ENCODE assay signal across 8 cellular contexts in the genomic region with DNA sequence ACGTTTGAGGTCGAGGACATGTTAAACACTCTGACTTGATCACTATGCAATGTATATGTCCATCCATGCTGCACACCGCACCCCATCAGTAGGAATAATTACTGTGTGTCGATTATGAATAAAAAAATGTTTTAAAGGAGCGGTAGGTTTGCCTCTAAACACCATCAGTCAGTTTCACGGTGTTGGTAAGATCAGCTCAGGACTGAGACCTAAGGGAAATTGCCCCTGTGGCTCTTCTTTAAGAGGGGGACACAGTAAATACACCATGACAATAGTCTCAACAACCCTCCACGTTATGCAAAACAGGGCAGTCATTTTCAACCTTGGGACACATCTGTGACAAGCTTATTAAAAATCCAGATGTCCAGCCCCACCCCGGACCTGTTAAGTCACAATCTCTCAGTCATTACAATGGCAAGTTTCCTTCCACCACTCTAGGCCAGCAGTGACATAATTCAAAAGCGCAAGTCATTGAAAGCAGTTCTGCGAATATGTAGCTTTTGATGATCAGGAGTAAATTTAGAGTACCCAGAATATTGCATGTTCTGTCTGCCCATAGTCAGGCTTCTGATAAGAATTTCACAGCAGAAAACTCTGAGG. TPM values are rescaled to one million over a fixed set of nuclear protein-coding genes. Genes with fewer than 3 reads are reported as not detected.
A peak's percentile ranks its signal among the peaks of the same experiment; 100 is the strongest.
DNase-seq lines count a peak whose midpoint lies in the region; TF ChIP-seq lines count a peak whose summit lies in the region.

No MANE protein-coding gene starts in this region.

- peak overlapping the region; percentile 88 for H2AFZ ChIP-seq in osteoblast (ENCODE audit: low read length)

- H3K4me2 ChIP-seq in osteoblast (ENCODE audit: insufficient read depth, low read length): peak overlapping the region; percentile 96

- H3K27ac ChIP-seq in Peyer's patch (peak overlapping the region in 1 of 4 donors; percentile 89), osteoblast (ENCODE audit: low read depth, low read length) (peak overlapping the region; percentile 64)

- H3K4me1 ChIP-seq in Peyer's patch (peaks cover 0 to 28% (median 2%) of the 10 kb centered on the region in 4 donors), osteoblast (ENCODE audit: insufficient read depth, low read length) (peaks cover 9% of the 10 kb centered on the region)

- H3K27me3 ChIP-seq in Peyer's patch (no peaks in the 10 kb centered on the region), osteoblast (ENCODE audit: insufficient read depth, low read length) (no peaks in the 10 kb centered on the region)

- DNase-seq in GM10266 (ENCODE audit: extremely low spot score): peak; percentile 19
- DNase-seq in Peyer's patch: no peak
- peak; percentile 71 to 77 for DNase-seq in erythroblast (lab: John Stamatoyannopoulos, UW)
- DNase-seq in osteoblast (ENCODE audit: insufficient read length, low spot score, missing footprints): peak; percentile 81
- DNase-seq in epidermal melanocyte (ENCODE audit: insufficient read length, low spot score): no peak
- DNase-seq in CD1c-positive myeloid dendritic cell (ENCODE audit: extremely low spot score): no peak
- DNase-seq in T-helper 9 cell: no peak
- DNase-seq in UCSD-AML1 (lab: John Stamatoyannopoulos, UW; ENCODE audit: unreplicated experiment): no peak

- peaks cover 45% of the 10 kb centered on the region for H3K79me2 ChIP-seq in osteoblast (ENCODE audit: insufficient read depth, low read length)

- peaks cover 20% of the 10 kb centered on the region for H4K20me1 ChIP-seq in osteoblast (ENCODE audit: insufficient read depth, low read length)

- H3K36me3 ChIP-seq in Peyer's patch (peaks cover 0 to 21% (median 0%) of the 10 kb centered on the region in 3 donors), osteoblast (ENCODE audit: insufficient read depth, low read length) (peaks cover 13% of the 10 kb centered on the region)

- H3K9me3 ChIP-seq in Peyer's patch (no peaks in the 10 kb centered on the region), osteoblast (ENCODE audit: low read depth, low read length) (no peaks in the 10 kb centered on the region)

- no peak for TF ChIP-seq POLR2A in Peyer's patch (IDR thresholded peaks at IDR 0.05)
- TF ChIP-seq POLR2A in erythroblast (IDR thresholded peaks at IDR 0.05; ENCODE audit: low read length): peak; percentile 20

- TF ChIP-seq CTCF in GM10266 (IDR thresholded peaks at IDR 0.05; ENCODE audit: control insufficient read depth, insufficient read depth, low read depth, missing control alignments) (no peak), Peyer's patch (IDR thresholded peaks at IDR 0.05) (no peak), osteoblast (IDR thresholded peaks at IDR 0.05; ENCODE audit: extremely low read depth, low read depth, low read length) (no peak)

- H3K4me3 ChIP-seq in Peyer's patch (peak overlapping the region; percentile 64 to 98 (median 82)), osteoblast (ENCODE audit: insufficient read depth, low read length) (peak overlapping the region; percentile 84)

RNA-seq across cellular contexts. Expression of gene ATMIN, which starts 1.2 kb away (rescaled TPM):
- total RNA-seq in Peyer's patch (10 to 100 TPM; 25.6 to 37.0 (median 32.6) TPM), osteoblast (61.2 and 64.5 TPM in 2 replicates)

RNA-seq across cellular contexts. Expression of gene CENPN, which starts 29.8 kb away (rescaled TPM):
- total RNA-seq in Peyer's patch (10 to 100 TPM in 1 of 4 donors, 1 to 10 TPM in 2, under 1 TPM in 1; 0.47 to 88.3 (median 3.5) TPM), osteoblast (19.9 and 20.6 TPM in 2 replicates)

RNA-seq across cellular contexts. Expression of gene CMC2, which starts 30.2 kb away (rescaled TPM):
- 10 to 100 TPM; 14.0 to 54.5 (median 34.3) TPM for total RNA-seq in Peyer's patch
- 13.6 and 18.5 TPM in 2 replicates for total RNA-seq in osteoblast

RNA-seq across cellular contexts. Expression of gene C16orf46, which starts 40.2 kb away (rescaled TPM):
- total RNA-seq in Peyer's patch (1 to 10 TPM in 2 of 4 donors, under 1 TPM in 1, not detected in 1; 0.70 to 3.2 (median 1.6) TPM), osteoblast (0.59 and 2.2 TPM in 2 replicates)

RNA-seq across cellular contexts. Expression of gene GCSH, which starts 59.3 kb away (rescaled TPM):
- 10 to 100 TPM in 1 of 4 donors, 1 to 10 TPM in 3; 2.7 to 23.1 (median 5.0) TPM for total RNA-seq in Peyer's patch
- 18.1 and 19.2 TPM in 2 replicates for total RNA-seq in osteoblast

Comparison
In these comparisons a context has a peak if more than half of its experiments do, and no peak if none do; other contexts are left out.
1. DNase-seq: peak in GM10266 (single experiment), erythroblast (2 of 2) and osteoblast (single experiment); none in Peyer's patch (0 of 3), epidermal melanocyte (single experiment), CD1c-positive myeloid dendritic cell (single experiment), T-helper 9 cell (single experiment) and UCSD-AML1 (single experiment).